ENCODE assay signal across 20 cellular contexts in genomic region chr12:67035121-67035520, GRCh38.
"Had no signal": no experiment of that assay in that cellular context is flagged by ENCODE, and none has a peak within 500 bp of the region (broad histone marks: within the 10 kb centered on the region; RNA-seq: fewer than 3 reads in every experiment).

No MANE protein-coding gene starts in this region.

- H3K27me3 ChIP-seq: ascending aorta, brain microvascular endothelial cell, pancreas, upper lobe of right lung had no signal

- ATAC-seq: natural killer cell; pancreas; psoas muscle; right cardiac atrium; stimulated activated naive CD8-positive, alpha-beta T cell treated with anti-CD3 and anti-CD28 coated beads, Interleukin-15, Interleukin-2, amounts not matched to agents 100 U/mL and 50 U/mL, for 24 hours; upper lobe of right lung had no signal

- H3K4me1 ChIP-seq: ascending aorta, pancreas, psoas muscle, upper lobe of right lung had no signal

- DNase-seq: activated CD4-positive, alpha-beta T cell treated with anti-CD3 and anti-CD28 coated beads for 1 hour; activated T-cell treated with anti-CD3 and anti-CD28 coated beads, Interleukin-2, amount 50 U/mL, for 24 hours; brain microvascular endothelial cell; caudate nucleus; dermis blood vessel endothelial cell; effector CD8-positive, alpha-beta T cell; foreskin melanocyte; glutamatergic neuron; hippocampal formation; left cardiac atrium; midbrain; natural killer cell; psoas muscle; right cardiac atrium; stimulated activated CD4-positive, alpha-beta T cell treated with anti-CD3 and anti-CD28 coated beads, Interleukin-4, amount 100 ng/mL, for 24 hours; stimulated activated naive CD8-positive, alpha-beta T cell treated with anti-CD3 and anti-CD28 coated beads, Interleukin-15, Interleukin-2, amounts not matched to agents 100 U/mL and 50 U/mL, for 24 hours; upper lobe of right lung; WERI-Rb-1 had no signal

- H3K4me3 ChIP-seq: ascending aorta, pancreas, psoas muscle, upper lobe of right lung had no signal

- H3K36me3 ChIP-seq: ascending aorta, brain microvascular endothelial cell, pancreas, upper lobe of right lung, WERI-Rb-1 had no signal

- H3K27ac ChIP-seq: ascending aorta, brain microvascular endothelial cell, pancreas, psoas muscle, upper lobe of right lung, WERI-Rb-1 had no signal

- H3K9me3 ChIP-seq: ascending aorta, pancreas, psoas muscle, upper lobe of right lung had no signal
